ENCODE assay signal across 11 cellular contexts in genomic region chr6:113172531-113172966, GRCh38.
DNase-seq lines count a peak whose midpoint lies in the region; ATAC-seq and TF ChIP-seq lines count a peak whose summit lies in the region.
"Had no signal": no experiment of that assay in that cellular context is flagged by ENCODE, and none has a peak within 500 bp of the region (broad histone marks: within the 10 kb centered on the region; RNA-seq: fewer than 3 reads in every experiment).

No MANE protein-coding gene starts in this region.

- no peak for ATAC-seq in GM18867 (IDR thresholded peaks at IDR 0.05; ENCODE audit: unreplicated experiment)
- ATAC-seq: CD8-positive, alpha-beta T cell had no signal

- CTCF ChIA-PET in A673 (lab: Charles Lee): no interaction called here

- H3K18ac ChIP-seq in neuronal stem cell (ENCODE audit: low read length): no peak overlapping the region

- DNase-seq in DMS53 (lab: John Stamatoyannopoulos, UW) (peak; percentile 38), NCI-H2196 (lab: John Stamatoyannopoulos, UW; ENCODE audit: unreplicated experiment) (peak; percentile 48), fibroblast of lung (ENCODE audit: low read depth in 2 of 2) (peak; percentile 24 to 46), neuronal stem cell (ENCODE audit: low spot score) (no peak), A673 (ENCODE audit: low spot score) (no peak), GM13977 (ENCODE audit: low spot score) (no peak)
- no peak for DNase-seq in stimulated activated CD4-positive, alpha-beta T cell treated with anti-CD3 and anti-CD28 coated beads, Interleukin-4, amount 100 ng/mL, for 24 hours
- DNase-seq: CD8-positive, alpha-beta T cell; Karpas-422 had no signal

- no peak overlapping the region for H2BK12ac ChIP-seq in neuronal stem cell (ENCODE audit: low read length)

- no peak overlapping the region for H2AFZ ChIP-seq in fibroblast of lung (ENCODE audit: low read length)
- peak overlapping the region; percentile 10 for H2AFZ ChIP-seq in neuronal stem cell (ENCODE audit: low read length)

- POLR2A ChIA-PET in A673 (lab: Charles Lee; ENCODE audit: low non-redundant PET): no interaction called here

- no peak overlapping the region for H3K4ac ChIP-seq in neuronal stem cell (ENCODE audit: low read length)

- H3K4me3 ChIP-seq in fibroblast of lung (replicated peaks in 1 of 4; ENCODE audit: control extremely low read depth in 1 of 4, insufficient read depth in 1 of 4, low read depth in 3 of 4, low read length in 4 of 4): no peak overlapping the region
- no peak overlapping the region for H3K4me3 ChIP-seq in neuronal stem cell (ENCODE audit: low read length in 2 of 2)
- no peak overlapping the region for H3K4me3 ChIP-seq in A673 (ENCODE audit: low read depth, low read length, poor library complexity, severe bottlenecking)
- H3K4me3 ChIP-seq: coronary artery had no signal

- no peak overlapping the region for H3K27ac ChIP-seq in fibroblast of lung (ENCODE audit: insufficient read depth, low read length)
- no peak overlapping the region for H3K27ac ChIP-seq in neuronal stem cell (replicated peaks; ENCODE audit: low read length)
- no peak overlapping the region for H3K27ac ChIP-seq in A673 (ENCODE audit: low read depth, low read length, poor library complexity, severe bottlenecking)
- H3K27ac ChIP-seq: coronary artery had no signal

- no peaks in the 10 kb centered on the region for H3K36me3 ChIP-seq in fibroblast of lung (ENCODE audit: control insufficient read depth, insufficient read depth, low read length)
- no peaks in the 10 kb centered on the region for H3K36me3 ChIP-seq in neuronal stem cell (replicated peaks in 1 of 2; ENCODE audit: control insufficient read depth in 2 of 2, insufficient read depth in 2 of 2, low read length in 2 of 2)
- no peaks in the 10 kb centered on the region for H3K36me3 ChIP-seq in A673 (ENCODE audit: insufficient read depth, low read length, poor library complexity, severe bottlenecking)

- H2BK5ac ChIP-seq in neuronal stem cell (ENCODE audit: low read length): no peak overlapping the region

- H3K27me3 ChIP-seq in fibroblast of lung (ENCODE audit: control insufficient read depth, insufficient read depth, low read length): no peaks in the 10 kb centered on the region
- no peaks in the 10 kb centered on the region for H3K27me3 ChIP-seq in neuronal stem cell (ENCODE audit: control insufficient read depth in 3 of 3, insufficient read depth in 3 of 3, low read depth in 1 of 3, low read length in 3 of 3)
- H3K27me3 ChIP-seq in A673 (replicated peaks; ENCODE audit: insufficient read depth, low read depth, low read length, poor library complexity): no peaks in the 10 kb centered on the region

- TF ChIP-seq CTCF in fibroblast of lung (conservative IDR thresholded peaks at IDR 0.05 in 1 of 2, IDR thresholded peaks at IDR 0.05 in 1 of 2; ENCODE audit: low read depth in 1 of 2, low read length in 2 of 2): no peak
- TF ChIP-seq CTCF in A673 (conservative IDR thresholded peaks at IDR 0.05; ENCODE audit: low read depth, low read length): no peak
- TF ChIP-seq CTCF in GM13977 (IDR thresholded peaks at IDR 0.05; ENCODE audit: extremely low read depth, insufficient read depth, missing control alignments): no peak

- H3K79me1 ChIP-seq in neuronal stem cell (ENCODE audit: low read depth, low read length): no peaks in the 10 kb centered on the region

- intact Hi-C loops in A673 (cut with micrococcal nuclease; ENCODE audit: unreplicated experiment): no loop called here

- no TSS peak for BruUV-seq in A673 (replicated peaks; lab: Mats Ljungman, UMichigan)

- no peak overlapping the region for H3K23ac ChIP-seq in neuronal stem cell (ENCODE audit: low read depth, low read length, poor library complexity)

- H2AK5ac ChIP-seq in neuronal stem cell (ENCODE audit: low read depth, low read length): no peak overlapping the region

- no peaks in the 10 kb centered on the region for H3K9me3 ChIP-seq in fibroblast of lung (ENCODE audit: control insufficient read depth, insufficient read depth, low read depth, low read length)
- H3K9me3 ChIP-seq in neuronal stem cell (replicated peaks in 1 of 2; ENCODE audit: control insufficient read depth in 2 of 2, insufficient read depth in 1 of 2, low read depth in 1 of 2, low read length in 2 of 2): peaks cover 3 to 14% of the 10 kb centered on the region in 2 donors
- no peaks in the 10 kb centered on the region for H3K9me3 ChIP-seq in A673 (ENCODE audit: low read depth, low read length, poor library complexity, severe bottlenecking)

- no peak overlapping the region for H4K8ac ChIP-seq in neuronal stem cell (ENCODE audit: low read depth, low read length)

- H3K9ac ChIP-seq in fibroblast of lung (ENCODE audit: insufficient read depth, low read length): no peak overlapping the region
- H3K9ac ChIP-seq in neuronal stem cell (ENCODE audit: low read depth, low read length, poor library complexity): no peak overlapping the region

- no peaks in the 10 kb centered on the region for H3K79me2 ChIP-seq in fibroblast of lung (ENCODE audit: control insufficient read depth, insufficient read depth, low read length)

- no peak overlapping the region for H2BK120ac ChIP-seq in neuronal stem cell (ENCODE audit: low read depth, low read length)

- no peak overlapping the region for H3K14ac ChIP-seq in neuronal stem cell (ENCODE audit: low read length)

- H4K20me1 ChIP-seq in fibroblast of lung (ENCODE audit: control insufficient read depth, extremely low read depth, insufficient read depth, low read length): no peaks in the 10 kb centered on the region

- H4K91ac ChIP-seq in neuronal stem cell (ENCODE audit: low read depth, low read length, poor library complexity): no peak overlapping the region

- in situ Hi-C loops in GM13977 (cut with MboI; ENCODE audit: low pct_unique_long_range_greater_than_20kb, low sequenced_read_pairs, unreplicated experiment): no loop called here

- H3K4me2 ChIP-seq in fibroblast of lung (ENCODE audit: extremely low read depth, insufficient read depth, low read length) (no peak overlapping the region), neuronal stem cell (ENCODE audit: insufficient read depth, low read length, poor library complexity, severe bottlenecking) (no peak overlapping the region)

- no CpG with 5 or more reads among the region's 2 CpGs for WGBS in neuronal stem cell (ENCODE audit: extremely low coverage in 2 of 2, insufficient read length in 2 of 2, insufficient replicate concordance in 1 of 2), 2 donors

- H2BK15ac ChIP-seq in neuronal stem cell (ENCODE audit: low read length): no peak overlapping the region

- H3K4me1 ChIP-seq in fibroblast of lung (ENCODE audit: control insufficient read depth, extremely low read depth, insufficient read depth, low read length) (no peaks in the 10 kb centered on the region), neuronal stem cell (ENCODE audit: control insufficient read depth in 2 of 2, insufficient read depth in 1 of 2, low read depth in 1 of 2, low read length in 2 of 2) (peaks cover 1 to 11% of the 10 kb centered on the region in 2 donors), A673 (ENCODE audit: insufficient read depth, low read length, poor library complexity, severe bottlenecking) (no peaks in the 10 kb centered on the region)

Comparison
In these comparisons a context has a peak if more than half of its experiments do, and no peak if none do; other contexts are left out.
1. DNase-seq: peak in DMS53 (single experiment), NCI-H2196 (single experiment) and fibroblast of lung (2 of 2); none in neuronal stem cell (single experiment), A673 (single experiment), stimulated activated CD4-positive, alpha-beta T cell treated with anti-CD3 and anti-CD28 coated beads, Interleukin-4, amount 100 ng/mL, for 24 hours (single experiment) and GM13977 (single experiment).